ENCODE assay signal across 1 cellular context in genomic region chr6:139161169-139161568, GRCh38.
TF ChIP-seq lines count a peak whose summit lies in the region.

No MANE protein-coding gene starts in this region.

TF ChIP-seq in GM12878, 131 proteins besides CTCF, POLR2A, EP300 and RAD21:
- TF ChIP-seq FOXM1 (IDR thresholded peaks at IDR 0.05; ENCODE audit: low read depth, low read length), result no peak
- no peak for TF ChIP-seq CBX5 (IDR thresholded peaks at IDR 0.05; ENCODE audit: low read depth)
- TF ChIP-seq RUNX3 (IDR thresholded peaks at IDR 0.05; ENCODE audit: low read length), result peak; percentile 66; the same call in 1 of the 2 replicates
- TF ChIP-seq TCF7 (IDR thresholded peaks at IDR 0.05; ENCODE audit: borderline replicate concordance), result peak; percentile 86; the same call in 1 of the 2 replicates
